ENCODE assay signal across 24 cellular contexts in genomic region chr6:161414800-161415199, GRCh38.
"Had no signal": no experiment of that assay in that cellular context is flagged by ENCODE, and none has a peak within 500 bp of the region (broad histone marks: within the 10 kb centered on the region; RNA-seq: fewer than 3 reads in every experiment).

No MANE protein-coding gene starts in this region.

- H3K9me3 ChIP-seq: breast epithelium, esophagus squamous epithelium, left lung, mucosa of descending colon, right lobe of liver, tibial artery had no signal

- H3K9me3 Mint-ChIP-seq: activated B cell treated with CpG ODN at 0.5 μM for 24 hours; activated naive CD4-positive, alpha-beta T cell treated with anti-CD3 and anti-CD28 coated beads, Interleukin-2, amount 50 U/mL, for 72 hours; activated T-cell treated with anti-CD3 and anti-CD28 coated beads, Interleukin-2, amount 50 U/mL, for 24 hours; activated T-helper 17 cell treated with anti-CD3 and anti-CD28 coated beads, Interleukin-2, amount 50 U/mL, for 72 hours; central memory CD8-positive, alpha-beta T cell; stimulated activated naive CD8-positive, alpha-beta T cell treated with anti-CD3 and anti-CD28 coated beads, Interleukin-15, Interleukin-2, amounts not matched to agents 100 ng/mL and 50 ng/mL, for 24 hours; T-helper 1 cell treated with Interleukin-12 subunit alpha and Interleukin-12 subunit beta and Interleukin-4 antibody, amounts not matched to agents 30 μg/mL and 1 μg/mL, for 36 hours had no signal

- H3K27me3 ChIP-seq: breast epithelium, esophagus squamous epithelium, left lung, right lobe of liver, SJSA1, tibial artery had no signal

- H3K36me3 ChIP-seq: breast epithelium, esophagus squamous epithelium, left lung, right lobe of liver, SJSA1, tibial artery had no signal

- H3K27ac Mint-ChIP-seq: activated B cell treated with CpG ODN at 0.5 μM for 24 hours; activated CD4-positive, alpha-beta T cell treated with anti-CD3 and anti-CD28 coated beads for 36 hours; activated naive CD4-positive, alpha-beta T cell treated with anti-CD3 and anti-CD28 coated beads, Interleukin-2, amount 50 U/mL, for 72 hours; activated T-cell treated with anti-CD3 and anti-CD28 coated beads, Interleukin-2, amount 50 U/mL, for 24 hours; activated T-helper 17 cell treated with anti-CD3 and anti-CD28 coated beads, Interleukin-2, amount 50 U/mL, for 72 hours; naive B cell; stimulated activated naive CD8-positive, alpha-beta T cell treated with anti-CD3 and anti-CD28 coated beads, Interleukin-15, Interleukin-2, amounts not matched to agents 100 ng/mL and 50 ng/mL, for 24 hours; T-helper 1 cell treated with Interleukin-12 subunit alpha and Interleukin-12 subunit beta and Interleukin-4 antibody, amounts not matched to agents 30 μg/mL and 1 μg/mL, for 36 hours had no signal

- H3K36me3 Mint-ChIP-seq: activated naive CD4-positive, alpha-beta T cell treated with anti-CD3 and anti-CD28 coated beads, Interleukin-2, amount 50 U/mL, for 72 hours; naive B cell had no signal

- H3K4me3 Mint-ChIP-seq: activated B cell treated with CpG ODN at 0.5 μM for 24 hours; activated CD4-positive, alpha-beta T cell treated with anti-CD3 and anti-CD28 coated beads for 36 hours; activated T-cell treated with anti-CD3 and anti-CD28 coated beads, Interleukin-2, amount 50 U/mL, for 24 hours; activated T-helper 17 cell treated with anti-CD3 and anti-CD28 coated beads, Interleukin-2, amount 50 U/mL, for 72 hours; central memory CD8-positive, alpha-beta T cell; naive B cell; stimulated activated naive CD8-positive, alpha-beta T cell treated with anti-CD3 and anti-CD28 coated beads, Interleukin-15, Interleukin-2, amounts not matched to agents 100 ng/mL and 50 ng/mL, for 24 hours; T-helper 1 cell treated with Interleukin-12 subunit alpha and Interleukin-12 subunit beta and Interleukin-4 antibody, amounts not matched to agents 30 μg/mL and 1 μg/mL, for 36 hours had no signal

- H3K27ac ChIP-seq: breast epithelium, esophagus squamous epithelium, left lung, parathyroid adenoma, right lobe of liver, SJSA1, tibial artery had no signal

- H3K4me1 ChIP-seq: breast epithelium, left lung, parathyroid adenoma, right lobe of liver, tibial artery had no signal

- H3K4me3 ChIP-seq: breast epithelium, esophagus squamous epithelium, left lung, mucosa of descending colon, right lobe of liver, SJSA1, tibial artery had no signal

- ATAC-seq: activated CD4-positive, alpha-beta T cell treated with anti-CD3 and anti-CD28 coated beads for 36 hours; activated naive CD4-positive, alpha-beta T cell treated with anti-CD3 and anti-CD28 coated beads, Interleukin-2, amount 50 U/mL, for 72 hours; activated T-helper 17 cell treated with anti-CD3 and anti-CD28 coated beads, Interleukin-2, amount 50 U/mL, for 72 hours; left lung; mucosa of descending colon had no signal

- DNase-seq: activated B cell treated with CpG ODN at 0.5 μM for 24 hours; activated CD4-positive, alpha-beta T cell treated with anti-CD3 and anti-CD28 coated beads for 36 hours; activated CD4-positive, alpha-beta T cell treated with anti-CD3 and anti-CD28 coated beads, Interleukin-2, amount 50 U/mL, for 4 hours; activated CD8-positive, alpha-beta memory T cell treated with anti-CD3 and anti-CD28 coated beads for 24 hours; activated CD8-positive, alpha-beta memory T cell treated with anti-CD3 and anti-CD28 coated beads, Interleukin-2, amount 50 U/mL, for 4 hours; activated T-cell treated with anti-CD3 and anti-CD28 coated beads, Interleukin-2, amount 50 U/mL, for 24 hours; aorta; effector memory CD4-positive, alpha-beta T cell; esophagus squamous epithelium; left lung; mucosa of descending colon; naive B cell; stimulated activated CD4-positive, alpha-beta T cell treated with anti-CD3 and anti-CD28 coated beads, Interleukin-4, amount 100 ng/mL, for 4 hours; T1000; tibial artery had no signal

- H3K9ac ChIP-seq: parathyroid adenoma had no signal

- H3K4me1 Mint-ChIP-seq: activated B cell treated with CpG ODN at 0.5 μM for 24 hours; activated CD4-positive, alpha-beta T cell treated with anti-CD3 and anti-CD28 coated beads for 36 hours; activated T-helper 17 cell treated with anti-CD3 and anti-CD28 coated beads, Interleukin-2, amount 50 U/mL, for 72 hours; central memory CD8-positive, alpha-beta T cell; naive B cell had no signal
